In genomic region chr16:83138512-83138911, GRCh38 we compare ENCODE assay signal across 19 cellular contexts.
"Had no signal": no experiment of that assay in that cellular context is flagged by ENCODE, and none has a peak within 500 bp of the region (broad histone marks: within the 10 kb centered on the region; RNA-seq: fewer than 3 reads in every experiment).

No MANE protein-coding gene starts in this region.

- H3K4me3 ChIP-seq: lung, ovary, right atrium auricular region, skin epidermis had no signal

- H3K27ac ChIP-seq: foreskin keratinocyte, ovary, right atrium auricular region, sigmoid colon had no signal

- H3K36me3 Mint-ChIP-seq: naive thymus-derived CD4-positive, alpha-beta T cell had no signal

- DNase-seq: cerebellar nuclear complex; dermis blood vessel endothelial cell; esophagus squamous epithelium; foreskin keratinocyte; kidney; left cardiac atrium; left ventricle myocardium superior; mesendoderm; naive thymus-derived CD4-positive, alpha-beta T cell; ovary; sigmoid colon; stimulated activated CD4-positive, alpha-beta T cell treated with anti-CD3 and anti-CD28 coated beads, Interleukin-12 subunit alpha, Interleukin-12 subunit beta, amount 100 ng/mL, for 4 hours; stimulated activated CD4-positive, alpha-beta T cell treated with anti-CD3 and anti-CD28 coated beads, Interleukin-2, amount 100 ng/mL, for 48 hours; stimulated activated naive CD4-positive, alpha-beta T cell treated with Interleukin-2 at 50 U/mL for 16 hours; upper lobe of left lung had no signal

- H3K36me3 ChIP-seq: esophagus squamous epithelium, ovary, right atrium auricular region, sigmoid colon, upper lobe of left lung had no signal

- H3K4me1 ChIP-seq: foreskin keratinocyte, right atrium auricular region had no signal

- H3K4me3 Mint-ChIP-seq: neural crest cell had no signal

- H3K27me3 ChIP-seq: foreskin keratinocyte, ovary, right atrium auricular region, sigmoid colon, upper lobe of left lung had no signal

- H3K9me3 Mint-ChIP-seq: neural crest cell had no signal

- H3K9me3 ChIP-seq: esophagus squamous epithelium, ovary, right atrium auricular region, sigmoid colon, upper lobe of left lung had no signal

- ATAC-seq: foreskin keratinocyte; left cardiac atrium; left ventricle myocardium superior; naive thymus-derived CD4-positive, alpha-beta T cell had no signal
